ENCODE assay signal across 8 cellular contexts in the genomic region with DNA sequence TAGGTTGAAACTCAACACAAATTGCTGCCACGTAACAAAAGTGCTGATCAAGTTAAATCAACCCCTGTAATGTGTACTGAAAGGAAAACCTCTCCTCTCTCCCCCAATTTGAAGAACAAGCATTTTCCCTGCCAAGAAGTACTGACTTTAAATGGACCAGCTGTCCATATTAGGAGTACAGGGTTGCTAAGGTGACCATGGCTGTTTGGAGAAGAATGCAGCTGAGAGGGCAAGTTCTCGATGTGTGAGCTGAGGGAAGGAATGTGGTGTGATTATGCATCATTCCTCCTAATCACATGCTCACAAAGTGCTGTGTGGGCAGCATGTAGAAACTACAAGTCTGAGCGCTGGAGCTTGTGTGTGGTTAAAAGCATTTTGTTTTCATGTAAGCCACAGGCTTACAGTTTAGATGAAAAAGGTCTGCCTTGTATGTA. TPM values are rescaled to one million over a fixed set of nuclear protein-coding genes. Genes with fewer than 3 reads are reported as not detected.
A peak's percentile ranks its signal among the peaks of the same experiment; 100 is the strongest.
DNase-seq lines count a peak whose midpoint lies in the region; ATAC-seq and TF ChIP-seq lines count a peak whose summit lies in the region.

No MANE protein-coding gene starts in this region.

- no peak for TF ChIP-seq CTCF in CD4-positive, alpha-beta T cell (IDR thresholded peaks at IDR 0.05)
- no peak for TF ChIP-seq CTCF in mesothelial cell of epicardium (IDR thresholded peaks at IDR 0.05; ENCODE audit: unreplicated experiment)

- POLR2A ChIA-PET in CD4-positive, alpha-beta T cell (lab: Charles Lee) = no interaction called here

- H3K27ac ChIP-seq in CD4-positive, alpha-beta T cell (ENCODE audit: low read depth, low read length) = no peak overlapping the region

- DNase-seq in CD4-positive, alpha-beta T cell = no peak
- peak; percentile 65 to 87 for DNase-seq in SW 1271 (lab: John Stamatoyannopoulos, UW)
- DNase-seq in epidermal melanocyte (ENCODE audit: insufficient read length, low spot score) = peak; percentile 88
- DNase-seq in mesothelial cell of epicardium (ENCODE audit: low spot score in 2 of 2, unreplicated experiment in 2 of 2) = peak; percentile 22 to 50
- DNase-seq in superior temporal gyrus (ENCODE audit: extremely low spot score) = peak; percentile 84
- no peak for DNase-seq in SKM-1 (lab: John Stamatoyannopoulos, UW; ENCODE audit: unreplicated experiment)

- no peaks in the 10 kb centered on the region for H3K27me3 ChIP-seq in CD4-positive, alpha-beta T cell (ENCODE audit: control insufficient read depth, insufficient read depth, low read length)

- H3K27me3 Mint-ChIP-seq in CD4-positive, alpha-beta T cell = no peaks in the 10 kb centered on the region
- no peaks in the 10 kb centered on the region for H3K27me3 Mint-ChIP-seq in mesothelial cell of epicardium (ENCODE audit: low read depth)

- ATAC-seq in CD4-positive, alpha-beta T cell (ENCODE audit: poor library complexity) = peak; percentile 29
- ATAC-seq in GM19035 (IDR thresholded peaks at IDR 0.05; ENCODE audit: unreplicated experiment) (peak; percentile 71), HG03439 (IDR thresholded peaks at IDR 0.05; ENCODE audit: unreplicated experiment) (peak; percentile 53)

- intact Hi-C loops in CD4-positive, alpha-beta T cell (cut with DNase I, micrococcal nuclease) = no loop called here

- CTCF ChIA-PET in CD4-positive, alpha-beta T cell (lab: Charles Lee) = no interaction called here

- no peaks in the 10 kb centered on the region for H3K9me3 Mint-ChIP-seq in CD4-positive, alpha-beta T cell
- H3K9me3 Mint-ChIP-seq in mesothelial cell of epicardium = peaks cover 5% of the 10 kb centered on the region

- no peaks in the 10 kb centered on the region for H3K9me3 ChIP-seq in CD4-positive, alpha-beta T cell (ENCODE audit: control insufficient read depth, low read length)

- peaks cover 36% of the 10 kb centered on the region for H3K36me3 Mint-ChIP-seq in CD4-positive, alpha-beta T cell (ENCODE audit: low read depth)
- H3K36me3 Mint-ChIP-seq in mesothelial cell of epicardium = peaks cover 16% of the 10 kb centered on the region

- peaks cover 27% of the 10 kb centered on the region for H3K4me1 Mint-ChIP-seq in CD4-positive, alpha-beta T cell (ENCODE audit: low read depth)
- H3K4me1 Mint-ChIP-seq in mesothelial cell of epicardium = peaks cover 18% of the 10 kb centered on the region

- H3K27ac Mint-ChIP-seq in CD4-positive, alpha-beta T cell = no peak overlapping the region
- H3K27ac Mint-ChIP-seq in mesothelial cell of epicardium = peak overlapping the region; percentile 99

- H3K4me3 Mint-ChIP-seq in CD4-positive, alpha-beta T cell = no peak overlapping the region
- H3K4me3 Mint-ChIP-seq in mesothelial cell of epicardium = no peak overlapping the region

RNA-seq across cellular contexts. Expression of gene CCT2, which starts 50.9 kb away (rescaled TPM):
- 100 to 1,000 TPM; 173 to 177 TPM for total RNA-seq in CD4-positive, alpha-beta T cell
- total RNA-seq in mesothelial cell of epicardium = 215 to 223 TPM (median 220 TPM) in 3 replicates

Comparison
In these comparisons a context has a peak if more than half of its experiments do, and no peak if none do; other contexts are left out.
1. DNase-seq: peak in SW 1271 (2 of 2), epidermal melanocyte (single experiment), mesothelial cell of epicardium (2 of 2) and superior temporal gyrus (single experiment); none in CD4-positive, alpha-beta T cell (0 of 10) and SKM-1 (single experiment).
2. Peak in every context shown above with its lines, with median percentiles within 50 percentile points of each other: ATAC-seq.